ENCODE assay signal across 11 cellular contexts in the genomic region with DNA sequence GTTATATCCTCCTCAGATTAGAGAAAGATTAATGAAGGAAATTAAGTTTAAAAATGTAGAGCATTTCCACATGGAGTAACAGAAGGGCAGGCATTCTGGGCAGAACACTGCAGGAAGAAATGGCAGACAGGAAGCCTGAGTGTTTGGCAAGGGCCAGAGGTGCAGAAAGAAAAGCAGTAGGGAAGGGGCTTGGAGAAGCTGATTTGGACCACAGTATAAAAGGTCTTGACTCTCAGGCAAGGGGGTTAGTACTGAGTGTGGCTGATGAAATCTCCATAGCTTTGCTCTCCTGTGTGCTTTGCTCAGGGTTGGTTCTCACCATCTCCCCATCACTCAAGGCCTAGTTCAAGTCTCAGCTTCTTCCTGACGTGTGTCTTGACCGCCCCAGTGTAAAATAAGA.
DNase-seq lines count a peak whose midpoint lies in the region; ATAC-seq and TF ChIP-seq lines count a peak whose summit lies in the region.
"Had no signal": no experiment of that assay in that cellular context is flagged by ENCODE, and none has a peak within 500 bp of the region (broad histone marks: within the 10 kb centered on the region; RNA-seq: fewer than 3 reads in every experiment).

No MANE protein-coding gene starts in this region.

- peaks cover 28% of the 10 kb centered on the region for H3K4me1 ChIP-seq in cardiac muscle cell (ENCODE audit: low read depth)

- H3K4me1 Mint-ChIP-seq in memory B cell, result peaks cover 40% of the 10 kb centered on the region
- H3K4me1 Mint-ChIP-seq in type B pancreatic cell (ENCODE audit: unreplicated experiment), result peaks cover 37% of the 10 kb centered on the region

- H3K4me3 Mint-ChIP-seq in memory B cell, result no peak overlapping the region
- H3K4me3 Mint-ChIP-seq in type B pancreatic cell, result no peak overlapping the region

- intact Hi-C loops in left ventricle myocardium superior (cut with micrococcal nuclease), result no loop called here

- H3K27me3 Mint-ChIP-seq in memory B cell (no peaks in the 10 kb centered on the region), type B pancreatic cell (no peaks in the 10 kb centered on the region)

- peaks cover 6 to 61% of the 10 kb centered on the region in 2 donors for H3K36me3 Mint-ChIP-seq in activated naive CD4-positive, alpha-beta T cell treated with anti-CD3 and anti-CD28 coated beads, Interleukin-2, amount 50 U/mL, for 72 hours
- H3K36me3 Mint-ChIP-seq in memory B cell (peaks cover 17% of the 10 kb centered on the region), type B pancreatic cell (peaks cover 29% of the 10 kb centered on the region)

- H3K9me3 Mint-ChIP-seq in activated naive CD4-positive, alpha-beta T cell treated with anti-CD3 and anti-CD28 coated beads, Interleukin-2, amount 50 U/mL, for 72 hours, result peaks cover 0 to 4% of the 10 kb centered on the region in 2 donors
- no peaks in the 10 kb centered on the region for H3K9me3 Mint-ChIP-seq in memory B cell
- H3K9me3 Mint-ChIP-seq in type B pancreatic cell, result no peaks in the 10 kb centered on the region

- TF ChIP-seq CTCF in cardiac muscle cell (IDR thresholded peaks at IDR 0.05; ENCODE audit: low read depth, low read length) (no peak), type B pancreatic cell (conservative IDR thresholded peaks at IDR 0.05) (no peak)

- peak overlapping the region; percentile 69 to 81 for H3K27ac Mint-ChIP-seq in activated naive CD4-positive, alpha-beta T cell treated with anti-CD3 and anti-CD28 coated beads, Interleukin-2, amount 50 U/mL, for 72 hours
- H3K27ac Mint-ChIP-seq in memory B cell, result peak overlapping the region; percentile 81
- peak overlapping the region; percentile 30 for H3K27ac Mint-ChIP-seq in type B pancreatic cell

- no peaks in the 10 kb centered on the region for H3K9me3 ChIP-seq in cardiac muscle cell (ENCODE audit: low read depth)

- H3K27ac ChIP-seq in cardiac muscle cell, result peak overlapping the region; percentile 80

- ATAC-seq in left ventricle myocardium superior (no peak), memory B cell (ENCODE audit: low read depth) (no peak), GM21737 (IDR thresholded peaks at IDR 0.05; ENCODE audit: unreplicated experiment) (no peak)
- ATAC-seq in activated naive CD4-positive, alpha-beta T cell treated with anti-CD3 and anti-CD28 coated beads, Interleukin-2, amount 50 U/mL, for 72 hours, result no peak

- DNase-seq in cardiac muscle cell (ENCODE audit: low read depth in 1 of 2, low spot score in 1 of 2) (no peak), left ventricle myocardium superior (no peak), memory B cell (ENCODE audit: low spot score in 2 of 2) (no peak), type B pancreatic cell (ENCODE audit: extremely low spot score, unreplicated experiment) (no peak), SK-N-DZ (ENCODE audit: low spot score) (no peak), DMS153 (lab: John Stamatoyannopoulos, UW) (no peak)
- DNase-seq in activated naive CD4-positive, alpha-beta T cell treated with anti-CD3 and anti-CD28 coated beads, Interleukin-2, amount 50 U/mL, for 72 hours (ENCODE audit: low spot score in 2 of 2), result no peak
- DNase-seq: hypothalamus; NCI-H510A; stimulated activated CD8-positive, alpha-beta memory T cell treated with anti-CD3 and anti-CD28 coated beads, Interleukin-4, amount 100 ng/mL, for 48 hours had no signal

- H3K27me3 ChIP-seq in cardiac muscle cell, result no peaks in the 10 kb centered on the region

- H3K4me3 ChIP-seq in cardiac muscle cell, result no peak overlapping the region

- peaks cover 2% of the 10 kb centered on the region for H3K36me3 ChIP-seq in cardiac muscle cell

Comparison
In these comparisons a context has a peak if more than half of its experiments do, and no peak if none do; other contexts are left out.
1. H3K27ac Mint-ChIP-seq: peak in every context shown above with its lines; median percentile 81 in memory B cell; 75 in activated naive CD4-positive, alpha-beta T cell treated with anti-CD3 and anti-CD28 coated beads, Interleukin-2, amount 50 U/mL, for 72 hours; 30 in type B pancreatic cell.